ENCODE assay signal across 1 cellular context in the genomic region with DNA sequence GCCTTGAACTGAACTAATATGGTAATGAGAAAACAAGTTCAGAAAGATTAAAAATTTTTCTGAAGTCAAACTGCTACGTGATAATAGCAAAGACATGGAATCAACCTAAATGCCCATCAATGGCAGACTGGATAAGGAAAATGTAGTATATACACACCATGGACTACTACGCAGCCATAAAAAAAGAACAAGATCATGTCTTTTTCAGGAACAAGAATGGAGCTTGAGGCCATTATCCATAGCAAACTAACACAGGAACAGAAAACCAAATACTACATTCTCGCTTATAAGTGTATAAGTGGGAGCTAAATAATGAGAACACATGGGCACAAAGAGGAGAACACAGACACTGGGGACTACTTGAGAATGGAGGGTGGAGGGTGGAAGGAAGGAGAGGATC.
A peak's percentile ranks its signal among the peaks of the same experiment; 100 is the strongest.
TF ChIP-seq lines count a peak whose summit lies in the region.

No MANE protein-coding gene starts in this region.

TF ChIP-seq in HEK293, 187 proteins besides CTCF, POLR2A, EP300 and RAD21:
- no peak for TF ChIP-seq ZNF157 (tag by site-specific recombination; IDR thresholded peaks at IDR 0.05)
- TF ChIP-seq ZNF146 (tag by site-specific recombination; IDR thresholded peaks at IDR 0.05): peak; percentile 75
